Comparison of ENCODE assay signal across 7 cellular contexts in the genomic region with DNA sequence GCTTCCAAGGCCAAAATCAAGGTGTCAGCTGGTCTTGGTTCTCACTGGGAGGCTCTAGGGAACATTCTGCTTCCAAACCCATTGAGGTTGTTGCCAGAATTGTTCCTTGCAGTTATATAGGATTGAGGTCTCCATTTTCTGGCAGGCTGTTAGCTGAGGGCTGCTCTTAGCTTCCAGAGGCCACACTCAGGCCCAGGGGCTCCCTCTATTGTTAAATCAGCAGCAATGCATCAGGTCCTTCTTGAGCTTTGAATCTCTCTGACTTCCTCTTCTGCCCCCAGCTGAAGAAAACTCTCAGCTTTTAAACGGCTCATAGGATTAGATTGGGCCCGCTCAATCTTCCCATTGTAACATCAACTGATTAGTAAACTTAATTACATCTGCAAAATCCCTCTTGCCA. TPM values are rescaled to one million over a fixed set of nuclear protein-coding genes. Genes with fewer than 3 reads are reported as not detected.
DNase-seq lines count a peak whose midpoint lies in the region; ATAC-seq and TF ChIP-seq lines count a peak whose summit lies in the region.

No MANE protein-coding gene starts in this region.

- ATAC-seq in GM21529 (IDR thresholded peaks at IDR 0.05; ENCODE audit: unreplicated experiment) (peak; percentile 75), T-helper 17 cell (peak; percentile 75)

- no peak for TF ChIP-seq POLR2A in suprapubic skin (IDR thresholded peaks at IDR 0.05)

- no peak overlapping the region for H3K4me3 ChIP-seq in suprapubic skin

- H3K9me3 ChIP-seq in T-helper 17 cell (ENCODE audit: control insufficient read depth, low read length, poor library complexity, severe bottlenecking) (no peaks in the 10 kb centered on the region), suprapubic skin (no peaks in the 10 kb centered on the region)

- H3K36me3 ChIP-seq in suprapubic skin = no peaks in the 10 kb centered on the region

- no peak for TF ChIP-seq EP300 in suprapubic skin (IDR thresholded peaks at IDR 0.05)

- H3K4me1 ChIP-seq in suprapubic skin = peaks cover 3% of the 10 kb centered on the region

- peak; percentile 44 for DNase-seq in Daoy (ENCODE audit: low read depth)
- DNase-seq in MV-4-11 (lab: John Stamatoyannopoulos, UW) = peak; percentile 82
- DNase-seq in T-helper 17 cell = no peak
- peak; percentile 12 to 55 for DNase-seq in dermis microvascular lymphatic vessel endothelial cell (ENCODE audit: low read depth in 2 of 2)
- no peak for DNase-seq in suprapubic skin (ENCODE audit: low spot score in 2 of 2)

- no peak overlapping the region for H3K4me3 Mint-ChIP-seq in T-helper 17 cell
- no peak overlapping the region for H3K4me3 Mint-ChIP-seq in nephron

- H3K27ac Mint-ChIP-seq in T-helper 17 cell (no peak overlapping the region), nephron (no peak overlapping the region)

- H3K9me3 Mint-ChIP-seq in nephron = no peaks in the 10 kb centered on the region

- peaks cover 7% of the 10 kb centered on the region for H3K4me1 Mint-ChIP-seq in T-helper 17 cell
- peaks cover 5% of the 10 kb centered on the region for H3K4me1 Mint-ChIP-seq in nephron

- H3K27me3 Mint-ChIP-seq in T-helper 17 cell (peaks cover 21% of the 10 kb centered on the region), nephron (ENCODE audit: low read depth) (peaks cover 30% of the 10 kb centered on the region)

- H3K27ac ChIP-seq in suprapubic skin = no peak overlapping the region

- 55% methylated on average over 2 of the region's 2 CpGs for WGBS in suprapubic skin

- H3K36me3 Mint-ChIP-seq in T-helper 17 cell (ENCODE audit: low read depth) (no peaks in the 10 kb centered on the region), nephron (ENCODE audit: low read depth) (no peaks in the 10 kb centered on the region)

- peaks cover 8% of the 10 kb centered on the region for H3K27me3 ChIP-seq in suprapubic skin

- TF ChIP-seq CTCF in nephron (IDR thresholded peaks at IDR 0.05; ENCODE audit: unreplicated experiment in 3 of 3) = peak; percentile 39 to 45 (median 40)
- peak in 1 of 2 donors; percentile 25 for TF ChIP-seq CTCF in suprapubic skin (IDR thresholded peaks at IDR 0.05)

RNA-seq across cellular contexts. Expression of a gene that starts 39.3 kb away (rescaled TPM):
- total RNA-seq in Daoy (2014; rRNA removed; shearing (Covaris generic)) = not detected in 2 replicates
- total RNA-seq in T-helper 17 cell = not detected
- not detected in 2 replicates for total RNA-seq in dermis microvascular lymphatic vessel endothelial cell
- not detected for total RNA-seq in suprapubic skin

RNA-seq across cellular contexts. Expression of a gene that starts 41.0 kb away (rescaled TPM):
- total RNA-seq in Daoy (2014; rRNA removed; shearing (Covaris generic)) = 3,732 and 4,213 TPM in 2 replicates
- total RNA-seq in T-helper 17 cell = 1,000 to 10,000 TPM; 1,034 to 1,253 TPM
- 2,469 and 3,052 TPM in 2 replicates for total RNA-seq in dermis microvascular lymphatic vessel endothelial cell
- total RNA-seq in suprapubic skin = 100 to 1,000 TPM; 212 to 708 (median 560) TPM

Comparison
In these comparisons a context has a peak if more than half of its experiments do, and no peak if none do; other contexts are left out.
1. DNase-seq: peak in Daoy (single experiment), MV-4-11 (single experiment) and dermis microvascular lymphatic vessel endothelial cell (2 of 2); none in T-helper 17 cell (0 of 3) and suprapubic skin (0 of 2).